19 cellular contexts compared by ENCODE assay signal in genomic region chr1:78286686-78287085, GRCh38.
DNase-seq lines count a peak whose midpoint lies in the region; ATAC-seq and TF ChIP-seq lines count a peak whose summit lies in the region.
"Had no signal": no experiment of that assay in that cellular context is flagged by ENCODE, and none has a peak within 500 bp of the region (broad histone marks: within the 10 kb centered on the region; RNA-seq: fewer than 3 reads in every experiment).

No MANE protein-coding gene starts in this region.

- H3K4me3 ChIP-seq in lung (no peak overlapping the region), Caco-2 (ENCODE audit: low read depth, low read length) (no peak overlapping the region)
- H3K4me3 ChIP-seq in CD4-positive, alpha-beta memory T cell (ENCODE audit: low read length in 2 of 2): no peak overlapping the region
- H3K4me3 ChIP-seq: thoracic aorta had no signal

- no peak overlapping the region for H3K27ac Mint-ChIP-seq in Caco-2 (ENCODE audit: unreplicated experiment)
- H3K27ac Mint-ChIP-seq in CD4-positive, alpha-beta memory T cell: no peak overlapping the region
- H3K27ac Mint-ChIP-seq: activated CD8-positive, alpha-beta T cell treated with anti-CD3 and anti-CD28 coated beads for 36 hours; activated T-helper 1 cell treated with anti-CD3 and anti-CD28 coated beads, Interleukin-12 subunit alpha, Interleukin-12 subunit beta, Interleukin-2, Interleukin-4 antibody, amounts not matched to agents 30 ng/mL and 10 ng/mL and 1 ng/mL, durations not matched to agents 14 hours and 24 hours and 36 hours; B cell; T-helper 1 cell treated with Interleukin-12 subunit alpha and Interleukin-12 subunit beta and Interleukin-4 antibody, amounts not matched to agents 30 μg/mL and 1 μg/mL, for 36 hours had no signal

- no peaks in the 10 kb centered on the region for H3K36me3 ChIP-seq in lung (ENCODE audit: control insufficient read depth in 2 of 2, insufficient read depth in 2 of 2, low read length in 2 of 2)
- H3K36me3 ChIP-seq in Caco-2 (ENCODE audit: control insufficient read depth, insufficient read depth, low read length): no peaks in the 10 kb centered on the region
- H3K36me3 ChIP-seq in CD4-positive, alpha-beta memory T cell (ENCODE audit: insufficient read depth, low read length): no peaks in the 10 kb centered on the region
- H3K36me3 ChIP-seq: thoracic aorta had no signal

- H3K4me3 Mint-ChIP-seq in Caco-2 (ENCODE audit: unreplicated experiment): no peak overlapping the region
- no peak overlapping the region for H3K4me3 Mint-ChIP-seq in CD4-positive, alpha-beta memory T cell
- H3K4me3 Mint-ChIP-seq: activated CD8-positive, alpha-beta T cell treated with anti-CD3 and anti-CD28 coated beads for 36 hours; activated T-helper 1 cell treated with anti-CD3 and anti-CD28 coated beads, Interleukin-12 subunit alpha, Interleukin-12 subunit beta, Interleukin-2, Interleukin-4 antibody, amounts not matched to agents 30 ng/mL and 10 ng/mL and 1 ng/mL, durations not matched to agents 14 hours and 24 hours and 36 hours; B cell; T-helper 1 cell treated with Interleukin-12 subunit alpha and Interleukin-12 subunit beta and Interleukin-4 antibody, amounts not matched to agents 30 μg/mL and 1 μg/mL, for 36 hours had no signal

- H3K27ac ChIP-seq in epithelial cell of prostate (peak overlapping the region; percentile 42), lung (ENCODE audit: low read depth in 1 of 2, low read length in 1 of 2) (no peak overlapping the region)
- no peak overlapping the region for H3K27ac ChIP-seq in CD4-positive, alpha-beta memory T cell (ENCODE audit: low read depth, low read length)
- H3K27ac ChIP-seq: foreskin keratinocyte, thoracic aorta had no signal

- ATAC-seq in lung (ENCODE audit: insufficient read depth, low FRiP score) (peak; percentile 11), HG03571 (IDR thresholded peaks at IDR 0.05; ENCODE audit: unreplicated experiment) (no peak)
- ATAC-seq: activated CD8-positive, alpha-beta T cell treated with anti-CD3 and anti-CD28 coated beads for 36 hours; foreskin keratinocyte had no signal

- WGBS in lung, 2 donors: 43 to 72% methylated on average over 3 of the region's 3 CpGs

- H3K36me3 Mint-ChIP-seq in Caco-2 (ENCODE audit: insufficient read depth, unreplicated experiment): no peaks in the 10 kb centered on the region
- H3K36me3 Mint-ChIP-seq in CD4-positive, alpha-beta memory T cell: no peaks in the 10 kb centered on the region

- POLR2A ChIA-PET in Caco-2 (lab: Charles Lee): no interaction called here
- POLR2A ChIA-PET in CD4-positive, alpha-beta memory T cell (lab: Charles Lee; ENCODE audit: partially characterized antibody): no interaction called here

- CTCF ChIA-PET in Caco-2 (lab: Charles Lee): no interaction called here
- CTCF ChIA-PET in CD4-positive, alpha-beta memory T cell (lab: Charles Lee; ENCODE audit: partially characterized antibody): no interaction called here

- H3K9me3 ChIP-seq in lung (ENCODE audit: control insufficient read depth in 2 of 2, insufficient read depth in 1 of 2, low read length in 1 of 2) (no peaks in the 10 kb centered on the region), Caco-2 (no peaks in the 10 kb centered on the region)
- no peaks in the 10 kb centered on the region for H3K9me3 ChIP-seq in CD4-positive, alpha-beta memory T cell (ENCODE audit: control insufficient read depth in 1 of 2, low read length in 2 of 2)
- H3K9me3 ChIP-seq: thoracic aorta had no signal

- intact Hi-C loops in Caco-2 (cut with micrococcal nuclease; ENCODE audit: unreplicated experiment): no loop called here
- intact Hi-C loops in CD4-positive, alpha-beta memory T cell (cut with micrococcal nuclease): no loop called here

- no peaks in the 10 kb centered on the region for H3K9me3 Mint-ChIP-seq in Caco-2 (ENCODE audit: unreplicated experiment)
- peaks cover 0 to 6% (median under 1%) of the 10 kb centered on the region in 8 donors for H3K9me3 Mint-ChIP-seq in CD4-positive, alpha-beta memory T cell
- H3K9me3 Mint-ChIP-seq: activated T-helper 1 cell treated with anti-CD3 and anti-CD28 coated beads, Interleukin-12 subunit alpha, Interleukin-12 subunit beta, Interleukin-2, Interleukin-4 antibody, amounts not matched to agents 30 ng/mL and 10 ng/mL and 1 ng/mL, durations not matched to agents 14 hours and 24 hours and 36 hours had no signal

- H3K4me1 Mint-ChIP-seq in Caco-2 (ENCODE audit: low read depth, unreplicated experiment): no peaks in the 10 kb centered on the region
- no peaks in the 10 kb centered on the region for H3K4me1 Mint-ChIP-seq in CD4-positive, alpha-beta memory T cell
- H3K4me1 Mint-ChIP-seq: B cell had no signal

- no TSS peak for BruUV-seq in Caco-2 (replicated peaks; lab: Mats Ljungman, UMichigan)

- TF ChIP-seq CTCF in lung (IDR thresholded peaks at IDR 0.05; ENCODE audit: control extremely low read depth, extremely low read depth) (no peak), Caco-2 (IDR thresholded peaks at IDR 0.05; ENCODE audit: insufficient read depth in 1 of 2, low read depth in 1 of 2, low read length in 1 of 2, severe bottlenecking in 1 of 2, unreplicated experiment in 1 of 2) (no peak)

- peaks cover 8% of the 10 kb centered on the region for H3K27me3 Mint-ChIP-seq in Caco-2 (ENCODE audit: insufficient read depth, unreplicated experiment)
- H3K27me3 Mint-ChIP-seq in CD4-positive, alpha-beta memory T cell: peaks cover 0 to 4% of the 10 kb centered on the region in 2 donors
- H3K27me3 Mint-ChIP-seq: activated CD8-positive, alpha-beta T cell treated with anti-CD3 and anti-CD28 coated beads for 36 hours; B cell had no signal

- H3K27me3 ChIP-seq in lung (ENCODE audit: control insufficient read depth, insufficient read depth) (no peaks in the 10 kb centered on the region), Caco-2 (replicated peaks; ENCODE audit: control insufficient read depth, insufficient read depth, low read length) (no peaks in the 10 kb centered on the region)
- H3K27me3 ChIP-seq in CD4-positive, alpha-beta memory T cell (ENCODE audit: insufficient read depth, low read length): no peaks in the 10 kb centered on the region

- peak; percentile 97 for DNase-seq in HCEC 1CT
- DNase-seq in RKO (ENCODE audit: low spot score): peak; percentile 14
- DNase-seq in epithelial cell of prostate (ENCODE audit: low read depth, low spot score): peak; percentile 24
- no peak for DNase-seq in lung (ENCODE audit: low spot score)
- no peak for DNase-seq in Caco-2
- no peak for DNase-seq in activated T-cell treated with anti-CD3 and anti-CD28 coated beads for 4 hours
- no peak for DNase-seq in CD4-positive, alpha-beta memory T cell
- DNase-seq: activated CD8-positive, alpha-beta T cell treated with anti-CD3 and anti-CD28 coated beads for 36 hours; caudate nucleus; foreskin keratinocyte; NCI-H187 treated with DMSO at 0.1 percent for 48 hours; NCI-H446 treated with DMSO at 0.1 percent for 48 hours; retina; SIG-M5 had no signal

- H3K4me1 ChIP-seq in lung (ENCODE audit: control insufficient read depth in 2 of 2, insufficient read depth in 2 of 2, low read length in 2 of 2) (no peaks in the 10 kb centered on the region), Caco-2 (no peaks in the 10 kb centered on the region)
- H3K4me1 ChIP-seq in CD4-positive, alpha-beta memory T cell (ENCODE audit: insufficient read depth, low read length): no peaks in the 10 kb centered on the region
- H3K4me1 ChIP-seq: foreskin keratinocyte had no signal

Comparison
In these comparisons a context has a peak if more than half of its experiments do, and no peak if none do; other contexts are left out.
1. DNase-seq: peak in HCEC 1CT (single experiment), RKO (single experiment) and epithelial cell of prostate (single experiment); none in lung (single experiment), Caco-2 (0 of 2), activated T-cell treated with anti-CD3 and anti-CD28 coated beads for 4 hours (single experiment) and CD4-positive, alpha-beta memory T cell (0 of 5).